ENCODE assay signal across 33 cellular contexts in genomic region chr16:79192904-79193303, GRCh38.
"Had no signal": no experiment of that assay in that cellular context is flagged by ENCODE, and none has a peak within 500 bp of the region (broad histone marks: within the 10 kb centered on the region; RNA-seq: fewer than 3 reads in every experiment).

No MANE protein-coding gene starts in this region.

- H3K27me3 Mint-ChIP-seq: activated T-helper 17 cell treated with anti-CD3 and anti-CD28 coated beads, Interleukin-2, amount 50 U/mL, for 72 hours had no signal

- H3K4me3 ChIP-seq: adrenal gland, body of pancreas, breast epithelium had no signal

- H3K9me3 Mint-ChIP-seq: activated B cell treated with CpG ODN at 0.5 μM for 24 hours; activated CD8-positive, alpha-beta T cell treated with anti-CD3 and anti-CD28 coated beads for 36 hours; activated T-helper 17 cell treated with anti-CD3 and anti-CD28 coated beads, Interleukin-2, amount 50 U/mL, for 72 hours had no signal

- H3K36me3 Mint-ChIP-seq: T-cell had no signal

- H3K36me3 ChIP-seq: adrenal gland, brain microvascular endothelial cell, breast epithelium had no signal

- H3K9me3 ChIP-seq: adrenal gland, body of pancreas had no signal

- H3K27ac ChIP-seq: adrenal gland, body of pancreas, brain microvascular endothelial cell, breast epithelium, VCaP had no signal

- H3K4me1 Mint-ChIP-seq: activated naive CD8-positive, alpha-beta T cell treated with anti-CD3 and anti-CD28 coated beads for 36 hours; T-helper 17 cell had no signal

- H3K27me3 ChIP-seq: adrenal gland, body of pancreas, brain microvascular endothelial cell, breast epithelium had no signal

- DNase-seq: activated B cell treated with CpG ODN at 0.5 μM for 24 hours; activated CD4-positive, alpha-beta memory T cell treated with anti-CD3 and anti-CD28 coated beads for 36 hours; activated CD4-positive, alpha-beta T cell treated with anti-CD3 and anti-CD28 coated beads for 4 hours; activated CD4-positive, alpha-beta T cell treated with anti-CD3 and anti-CD28 coated beads, Interleukin-2, amount 10 ng/mL, durations not matched to agents 24 days and 14 days; activated CD4-positive, alpha-beta T cell treated with anti-CD3 and anti-CD28 coated beads, Interleukin-2, amount 50 U/mL, for 1 hour; activated CD4-positive, alpha-beta T cell treated with anti-CD3 and anti-CD28 coated beads, Interleukin-2, amount 50 U/mL, for 4 hours; activated CD4-positive, CD25-positive, alpha-beta regulatory T cell treated with anti-CD3 and anti-CD28 coated beads, Interleukin-2, amount 50 U/mL, for 72 hours; activated CD8-positive, alpha-beta memory T cell treated with anti-CD3 and anti-CD28 coated beads, Interleukin-2, amount 50 U/mL, for 4 hours; activated CD8-positive, alpha-beta T cell treated with anti-CD3 and anti-CD28 coated beads for 36 hours; activated effector memory CD4-positive, alpha-beta T cell treated with anti-CD3 and anti-CD28 coated beads, Interleukin-2, amount 50 U/mL, for 16 hours; activated gamma-delta T cell treated with Interleukin-2 at 50 U/mL for 16 hours; activated naive CD4-positive, alpha-beta T cell; activated naive CD4-positive, alpha-beta T cell treated with anti-CD3 and anti-CD28 coated beads for 36 hours; activated naive CD4-positive, alpha-beta T cell treated with anti-CD3 and anti-CD28 coated beads, Interleukin-2, amount 50 U/mL, for 16 hours; activated naive CD8-positive, alpha-beta T cell treated with anti-CD3 and anti-CD28 coated beads for 36 hours; activated T-cell treated with anti-CD3 and anti-CD28 coated beads for 4 hours; activated T-cell treated with anti-CD3 and anti-CD28 coated beads, Interleukin-2, amount 50 U/mL, for 1 hour; activated T-cell treated with anti-CD3 and anti-CD28 coated beads, Interleukin-2, amount 50 U/mL, for 48 hours; adrenal gland; amniotic stem cell; aorta; body of pancreas; brain microvascular endothelial cell; central memory CD4-positive, alpha-beta T cell; T-cell; T-helper 17 cell; T-helper 9 cell had no signal

- H3K4me1 ChIP-seq: adrenal gland, body of pancreas, breast epithelium had no signal

- ATAC-seq: activated CD8-positive, alpha-beta T cell treated with anti-CD3 and anti-CD28 coated beads for 36 hours; activated naive CD4-positive, alpha-beta T cell treated with anti-CD3 and anti-CD28 coated beads, Interleukin-2, amount 50 U/mL, for 72 hours; body of pancreas; T-cell; T-helper 17 cell had no signal

- H3K4me3 Mint-ChIP-seq: activated B cell treated with CpG ODN at 0.5 μM for 24 hours; activated CD4-positive, alpha-beta memory T cell treated with anti-CD3 and anti-CD28 coated beads for 36 hours; activated CD4-positive, alpha-beta T cell treated with anti-CD3 and anti-CD28 coated beads, Interleukin-2, amount 10 ng/mL, durations not matched to agents 24 days and 14 days; activated CD8-positive, alpha-beta T cell treated with anti-CD3 and anti-CD28 coated beads for 36 hours; activated naive CD4-positive, alpha-beta T cell treated with anti-CD3 and anti-CD28 coated beads for 36 hours; activated naive CD8-positive, alpha-beta T cell treated with anti-CD3 and anti-CD28 coated beads for 36 hours; activated T-helper 1 cell treated with anti-CD3 and anti-CD28 coated beads, Interleukin-12 subunit alpha, Interleukin-12 subunit beta, Interleukin-2, Interleukin-4 antibody, amounts not matched to agents 30 ng/mL and 10 ng/mL and 1 ng/mL, durations not matched to agents 14 hours and 24 hours and 36 hours; activated T-helper 17 cell treated with anti-CD3 and anti-CD28 coated beads, Interleukin-2, amount 50 U/mL, for 72 hours; T-cell; T-helper 17 cell; T-helper 2 cell treated with Interferon-gamma antibody and Interleukin-4, amounts not matched to agents 5 μg/mL and 100 μg/mL, for 36 hours had no signal

- H3K27ac Mint-ChIP-seq: activated B cell treated with CpG ODN at 0.5 μM for 24 hours; activated CD4-positive, alpha-beta memory T cell treated with anti-CD3 and anti-CD28 coated beads for 36 hours; activated CD4-positive, alpha-beta T cell treated with anti-CD3 and anti-CD28 coated beads, Interleukin-2, amount 10 ng/mL, durations not matched to agents 24 days and 14 days; activated CD8-positive, alpha-beta T cell treated with anti-CD3 and anti-CD28 coated beads for 36 hours; activated naive CD4-positive, alpha-beta T cell treated with anti-CD3 and anti-CD28 coated beads for 36 hours; activated naive CD4-positive, alpha-beta T cell treated with anti-CD3 and anti-CD28 coated beads, Interleukin-2, amount 50 U/mL, for 72 hours; activated naive CD8-positive, alpha-beta T cell treated with anti-CD3 and anti-CD28 coated beads for 36 hours; activated T-helper 1 cell treated with anti-CD3 and anti-CD28 coated beads, Interleukin-12 subunit alpha, Interleukin-12 subunit beta, Interleukin-2, Interleukin-4 antibody, amounts not matched to agents 30 ng/mL and 10 ng/mL and 1 ng/mL, durations not matched to agents 14 hours and 24 hours and 36 hours; activated T-helper 17 cell treated with anti-CD3 and anti-CD28 coated beads, Interleukin-2, amount 50 U/mL, for 72 hours; T-cell; T-helper 17 cell; T-helper 2 cell treated with Interferon-gamma antibody and Interleukin-4, amounts not matched to agents 5 μg/mL and 100 μg/mL, for 36 hours had no signal
